ENCODE assay signal across 1 cellular context in genomic region chr1:228756457-228756856, GRCh38.
TF ChIP-seq lines count a peak whose summit lies in the region.

No MANE protein-coding gene starts in this region.

TF ChIP-seq in HEK293, 187 proteins besides CTCF, POLR2A, EP300 and RAD21 (continued from another document):
- TF ChIP-seq ZBTB6 (tag by site-specific recombination; IDR thresholded peaks at IDR 0.05): no peak
- TF ChIP-seq PRDM6 (tag by site-specific recombination; IDR thresholded peaks at IDR 0.05): peak; percentile 71
- no peak for TF ChIP-seq ELK4 (IDR thresholded peaks at IDR 0.05; ENCODE audit: borderline replicate concordance, low read depth, low read length)
- no peak for TF ChIP-seq ZNF184 (tag by site-specific recombination; IDR thresholded peaks at IDR 0.05)
- no peak for TF ChIP-seq TCF7L2 (IDR thresholded peaks at IDR 0.05; ENCODE audit: borderline replicate concordance, low read depth, low read length)
- peak; percentile 43 for TF ChIP-seq ZNF513 (tag by site-specific recombination; IDR thresholded peaks at IDR 0.05)
- no peak for TF ChIP-seq ZNF707 (tag by site-specific recombination; IDR thresholded peaks at IDR 0.05)
- TF ChIP-seq EGR2 (tag by site-specific recombination; IDR thresholded peaks at IDR 0.05; ENCODE audit: low read depth): 0 out of 2 replicates have a peak, but pooled peaks have one; percentile 7
- 0 out of 2 replicates have a peak, but pooled peaks have one; percentile 8 for TF ChIP-seq GLIS1 (tag by site-specific recombination; IDR thresholded peaks at IDR 0.05)
